ENCODE assay signal across 9 cellular contexts in the genomic region with DNA sequence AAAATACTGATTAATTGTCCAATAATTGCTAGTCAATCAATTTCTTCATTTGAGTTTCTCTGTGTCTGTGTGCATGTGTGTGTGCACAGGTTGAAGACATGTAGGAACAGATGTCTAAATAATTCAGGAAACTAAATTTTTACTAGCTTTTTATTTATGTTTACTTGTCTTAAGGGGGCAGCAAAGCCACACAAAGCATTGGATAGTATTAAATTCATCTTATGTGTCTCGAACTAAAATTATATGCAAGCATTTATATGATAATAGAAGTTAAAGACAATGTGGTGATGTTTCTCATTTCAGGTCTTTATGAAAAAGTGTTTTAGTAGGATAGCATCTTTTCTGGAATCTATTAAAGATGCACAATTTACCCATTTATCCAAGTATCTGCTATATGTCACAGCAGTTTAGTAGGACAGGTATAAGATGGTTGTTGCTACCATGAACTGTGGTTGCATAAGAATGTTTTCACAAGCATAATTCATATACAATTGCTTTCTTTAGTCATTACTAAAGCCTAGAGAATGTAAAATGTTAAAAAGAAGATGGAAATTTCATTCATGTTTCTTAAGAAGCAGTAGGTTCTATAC.
DNase-seq lines count a peak whose midpoint lies in the region; ATAC-seq and TF ChIP-seq lines count a peak whose summit lies in the region.
"Had no signal": no experiment of that assay in that cellular context is flagged by ENCODE, and none has a peak within 500 bp of the region (broad histone marks: within the 10 kb centered on the region; RNA-seq: fewer than 3 reads in every experiment).

No MANE protein-coding gene starts in this region.

- no peak for ATAC-seq in left lobe of liver

- no peak overlapping the region for H3K27ac Mint-ChIP-seq in nephron progenitor cell

- H3K4me1 Mint-ChIP-seq in nephron progenitor cell = no peaks in the 10 kb centered on the region

- H3K4me3 ChIP-seq in GM12865 (ENCODE audit: low read depth, low read length) (no peak overlapping the region), cardiac fibroblast (replicated peaks in 1 of 2; ENCODE audit: low read depth in 2 of 2, low read length in 2 of 2) (no peak overlapping the region)
- H3K4me3 ChIP-seq: esophagus muscularis mucosa, stomach had no signal

- DNase-seq in GM12865 (ENCODE audit: low read depth) (peak; percentile 54), NCI-H345 treated with DMSO at 0.1 percent for 48 hours (lab: John Stamatoyannopoulos, UW; ENCODE audit: unreplicated experiment) (peak; percentile 3), cardiac fibroblast (ENCODE audit: low read depth in 2 of 2) (peak; percentile 58 to 63), nephron progenitor cell (no peak), left lobe of liver (ENCODE audit: low spot score) (no peak), UCSD-AML1 (lab: John Stamatoyannopoulos, UW; ENCODE audit: unreplicated experiment) (no peak), iPS-NIHi7 (ENCODE audit: extremely low spot score) (no peak)
- DNase-seq: stomach had no signal

- H3K9me3 Mint-ChIP-seq in nephron progenitor cell = no peaks in the 10 kb centered on the region

- no peak overlapping the region for H3K4me3 Mint-ChIP-seq in nephron progenitor cell

- H3K36me3 Mint-ChIP-seq in nephron progenitor cell (ENCODE audit: low read depth) = no peaks in the 10 kb centered on the region

- TF ChIP-seq CTCF in GM12865 (IDR thresholded peaks at IDR 0.05; ENCODE audit: insufficient read depth, low read depth, low read length, missing control alignments) (peak; percentile 23), cardiac fibroblast (IDR thresholded peaks at IDR 0.05; ENCODE audit: low read depth, low read length) (peak; percentile 20), nephron progenitor cell (IDR thresholded peaks at IDR 0.05) (peak; percentile 22)

- no peaks in the 10 kb centered on the region for H3K27me3 Mint-ChIP-seq in nephron progenitor cell (ENCODE audit: low read depth, poor library complexity)

Comparison
In these comparisons a context has a peak if more than half of its experiments do, and no peak if none do; other contexts are left out.
1. DNase-seq: peak in GM12865 (single experiment), NCI-H345 treated with DMSO at 0.1 percent for 48 hours (single experiment) and cardiac fibroblast (2 of 2); none in nephron progenitor cell (single experiment), left lobe of liver (single experiment), UCSD-AML1 (single experiment) and iPS-NIHi7 (single experiment).
2. Peak in every context shown above with its lines, with median percentiles within 50 percentile points of each other: CTCF ChIP-seq.